1 cellular context compared by ENCODE assay signal in genomic region chr1:234555390-234556112, GRCh38.
TF ChIP-seq lines count a peak whose summit lies in the region.

No MANE protein-coding gene starts in this region.

TF ChIP-seq in IMR-90, 13 proteins besides CTCF, POLR2A, EP300 and RAD21:
- TF ChIP-seq MAFK (IDR thresholded peaks at IDR 0.05; ENCODE audit: low read depth, low read length) (no peak), BHLHE40 (IDR thresholded peaks at IDR 0.05; ENCODE audit: low read depth, low read length) (no peak), CHD1 (IDR thresholded peaks at IDR 0.05; ENCODE audit: low read depth, low read length) (no peak), SMC3 (IDR thresholded peaks at IDR 0.05; ENCODE audit: low read depth, low read length) (no peak), MXI1 (IDR thresholded peaks at IDR 0.05; ENCODE audit: borderline replicate concordance, low read depth, low read length) (no peak), RFX5 (IDR thresholded peaks at IDR 0.05; ENCODE audit: low read depth, low read length) (no peak), USF2 (IDR thresholded peaks at IDR 0.05; ENCODE audit: low read depth, low read length) (no peak), FOS (IDR thresholded peaks at IDR 0.05; ENCODE audit: low read depth, low read length) (no peak), NFE2L2 (IDR thresholded peaks at IDR 0.05; ENCODE audit: low read depth, low read length) (no peak), CEBPB (IDR thresholded peaks at IDR 0.05; ENCODE audit: low read depth, low read length) (no peak), MAZ (IDR thresholded peaks at IDR 0.05; ENCODE audit: borderline replicate concordance, low read depth, low read length) (no peak), RCOR1 (IDR thresholded peaks at IDR 0.05; ENCODE audit: insufficient replicate concordance, low read length) (no peak)
